In genomic region chr15:88028024-88028423, GRCh38 we compare ENCODE assay signal across 1 cellular context.
TF ChIP-seq lines count a peak whose summit lies in the region.

No MANE protein-coding gene starts in this region.

TF ChIP-seq in GM23338, 12 proteins besides CTCF, POLR2A, EP300 and RAD21 (continued from another document):
- TF ChIP-seq, protein P1, sequence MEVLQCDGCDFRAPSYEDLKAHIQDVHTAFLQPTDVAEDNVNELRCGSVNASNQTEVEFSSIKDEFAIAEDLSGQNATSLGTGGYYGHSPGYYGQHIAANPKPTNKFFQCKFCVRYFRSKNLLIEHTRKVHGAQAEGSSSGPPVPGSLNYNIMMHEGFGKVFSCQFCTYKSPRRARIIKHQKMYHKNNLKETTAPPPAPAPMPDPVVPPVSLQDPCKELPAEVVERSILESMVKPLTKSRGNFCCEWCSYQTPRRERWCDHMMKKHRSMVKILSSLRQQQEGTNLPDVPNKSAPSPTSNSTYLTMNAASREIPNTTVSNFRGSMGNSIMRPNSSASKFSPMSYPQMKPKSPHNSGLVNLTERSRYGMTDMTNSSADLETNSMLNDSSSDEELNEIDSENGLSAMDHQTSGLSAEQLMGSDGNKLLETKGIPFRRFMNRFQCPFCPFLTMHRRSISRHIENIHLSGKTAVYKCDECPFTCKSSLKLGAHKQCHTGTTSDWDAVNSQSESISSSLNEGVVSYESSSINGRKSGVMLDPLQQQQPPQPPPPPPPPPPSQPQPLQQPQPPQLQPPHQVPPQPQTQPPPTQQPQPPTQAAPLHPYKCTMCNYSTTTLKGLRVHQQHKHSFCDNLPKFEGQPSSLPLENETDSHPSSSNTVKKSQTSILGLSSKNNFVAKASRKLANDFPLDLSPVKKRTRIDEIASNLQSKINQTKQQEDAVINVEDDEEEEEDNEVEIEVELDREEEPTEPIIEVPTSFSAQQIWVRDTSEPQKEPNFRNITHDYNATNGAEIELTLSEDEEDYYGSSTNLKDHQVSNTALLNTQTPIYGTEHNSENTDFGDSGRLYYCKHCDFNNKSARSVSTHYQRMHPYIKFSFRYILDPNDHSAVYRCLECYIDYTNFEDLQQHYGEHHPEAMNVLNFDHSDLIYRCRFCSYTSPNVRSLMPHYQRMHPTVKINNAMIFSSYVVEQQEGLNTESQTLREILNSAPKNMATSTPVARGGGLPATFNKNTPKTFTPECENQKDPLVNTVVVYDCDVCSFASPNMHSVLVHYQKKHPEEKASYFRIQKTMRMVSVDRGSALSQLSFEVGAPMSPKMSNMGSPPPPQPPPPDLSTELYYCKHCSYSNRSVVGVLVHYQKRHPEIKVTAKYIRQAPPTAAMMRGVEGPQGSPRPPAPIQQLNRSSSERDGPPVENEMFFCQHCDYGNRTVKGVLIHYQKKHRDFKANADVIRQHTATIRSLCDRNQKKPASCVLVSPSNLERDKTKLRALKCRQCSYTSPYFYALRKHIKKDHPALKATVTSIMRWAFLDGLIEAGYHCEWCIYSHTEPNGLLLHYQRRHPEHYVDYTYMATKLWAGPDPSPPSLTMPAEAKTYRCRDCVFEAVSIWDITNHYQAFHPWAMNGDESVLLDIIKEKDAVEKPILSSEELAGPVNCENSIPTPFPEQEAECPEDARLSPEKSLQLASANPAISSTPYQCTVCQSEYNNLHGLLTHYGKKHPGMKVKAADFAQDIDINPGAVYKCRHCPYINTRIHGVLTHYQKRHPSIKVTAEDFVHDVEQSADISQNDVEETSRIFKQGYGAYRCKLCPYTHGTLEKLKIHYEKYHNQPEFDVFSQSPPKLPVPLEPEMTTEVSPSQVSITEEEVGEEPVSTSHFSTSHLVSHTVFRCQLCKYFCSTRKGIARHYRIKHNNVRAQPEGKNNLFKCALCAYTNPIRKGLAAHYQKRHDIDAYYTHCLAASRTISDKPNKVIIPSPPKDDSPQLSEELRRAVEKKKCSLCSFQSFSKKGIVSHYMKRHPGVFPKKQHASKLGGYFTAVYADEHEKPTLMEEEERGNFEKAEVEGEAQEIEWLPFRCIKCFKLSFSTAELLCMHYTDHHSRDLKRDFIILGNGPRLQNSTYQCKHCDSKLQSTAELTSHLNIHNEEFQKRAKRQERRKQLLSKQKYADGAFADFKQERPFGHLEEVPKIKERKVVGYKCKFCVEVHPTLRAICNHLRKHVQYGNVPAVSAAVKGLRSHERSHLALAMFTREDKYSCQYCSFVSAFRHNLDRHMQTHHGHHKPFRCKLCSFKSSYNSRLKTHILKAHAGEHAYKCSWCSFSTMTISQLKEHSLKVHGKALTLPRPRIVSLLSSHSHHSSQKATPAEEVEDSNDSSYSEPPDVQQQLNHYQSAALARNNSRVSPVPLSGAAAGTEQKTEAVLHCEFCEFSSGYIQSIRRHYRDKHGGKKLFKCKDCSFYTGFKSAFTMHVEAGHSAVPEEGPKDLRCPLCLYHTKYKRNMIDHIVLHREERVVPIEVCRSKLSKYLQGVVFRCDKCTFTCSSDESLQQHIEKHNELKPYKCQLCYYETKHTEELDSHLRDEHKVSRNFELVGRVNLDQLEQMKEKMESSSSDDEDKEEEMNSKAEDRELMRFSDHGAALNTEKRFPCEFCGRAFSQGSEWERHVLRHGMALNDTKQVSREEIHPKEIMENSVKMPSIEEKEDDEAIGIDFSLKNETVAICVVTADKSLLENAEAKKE (CRISPR knock-in tag; IDR thresholded peaks at IDR 0.05): no peak
- no peak for TF ChIP-seq CREB1 (CRISPR knock-in tag; IDR thresholded peaks at IDR 0.05; ENCODE audit: low read depth)
